In genomic region chr1:202143768-202144509, GRCh38 we compare ENCODE assay signal across 1 cellular context.
TF ChIP-seq lines count a peak whose summit lies in the region.

No MANE protein-coding gene starts in this region.

TF ChIP-seq in H1, 55 proteins besides CTCF, POLR2A, EP300 and RAD21:
- no peak for TF ChIP-seq POLR2AphosphoS5 (IDR thresholded peaks at IDR 0.05; ENCODE audit: low read depth, low read length)
- peak; percentile 40 for TF ChIP-seq KDM4A (IDR thresholded peaks at IDR 0.05; ENCODE audit: low read depth, low read length, severe bottlenecking)
- peak; percentile 50; the same call in 1 of the 2 replicates for TF ChIP-seq GABPA (IDR thresholded peaks at IDR 0.05; ENCODE audit: borderline replicate concordance, insufficient read depth, low read length)
- peak; percentile 54 for TF ChIP-seq ASH2L (IDR thresholded peaks at IDR 0.05; ENCODE audit: low read length)
- TF ChIP-seq SAP30 (IDR thresholded peaks at IDR 0.05; ENCODE audit: insufficient read depth, insufficient replicate concordance, low read length) = peak; percentile 6
- TF ChIP-seq TEAD4 (IDR thresholded peaks at IDR 0.05; ENCODE audit: low read depth, low read length) = no peak
- TF ChIP-seq TCF12 (IDR thresholded peaks at IDR 0.05; ENCODE audit: low read depth, low read length) = no peak
- TF ChIP-seq SIN3A (conservative IDR thresholded peaks at IDR 0.05 in 1 of 2, IDR thresholded peaks at IDR 0.05 in 1 of 2; ENCODE audit: low read depth in 1 of 2, low read length in 2 of 2) = peak in 1 of 2 experiments; percentile 58; a peak in 1 of 4 replicates
- TF ChIP-seq CHD1 (IDR thresholded peaks at IDR 0.05; ENCODE audit: low read depth, low read length) = no peak
- TF ChIP-seq HDAC2 (IDR thresholded peaks at IDR 0.05; ENCODE audit: borderline replicate concordance in 1 of 2, low read depth in 2 of 2, low read length in 2 of 2) = peak in 1 of 2 experiments; percentile 32; a peak in 1 of 4 replicates
- no peak for TF ChIP-seq BRCA1 (IDR thresholded peaks at IDR 0.05; ENCODE audit: low read depth, low read length)
- TF ChIP-seq MAX (IDR thresholded peaks at IDR 0.05) = peak; percentile 29; the same call in 1 of the 2 replicates
- no peak for TF ChIP-seq SIX5 (IDR thresholded peaks at IDR 0.05; ENCODE audit: low read depth, low read length)
